ENCODE assay signal across 1 cellular context in the genomic region with DNA sequence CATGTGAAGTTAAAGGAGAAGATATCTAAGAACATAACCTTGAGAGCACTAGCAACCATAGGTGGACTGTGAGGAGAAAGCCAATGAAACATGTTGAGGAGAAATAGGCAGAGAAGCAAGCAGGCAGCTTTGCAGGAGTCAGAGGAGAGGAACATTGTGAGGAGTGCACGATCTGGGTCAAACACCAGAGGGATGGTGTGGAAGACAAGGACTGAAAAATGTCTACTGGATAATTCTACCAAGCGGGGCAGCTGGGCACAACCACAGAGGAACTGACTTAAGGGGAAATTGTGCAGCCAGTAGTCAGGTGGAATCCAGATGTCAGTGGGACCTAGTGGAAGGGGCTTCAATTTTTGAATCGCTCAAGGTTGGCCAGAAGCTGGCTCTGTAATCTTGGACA.
TF ChIP-seq lines count a peak whose summit lies in the region.

No MANE protein-coding gene starts in this region.

TF ChIP-seq in IMR-90, 13 proteins besides CTCF, POLR2A, EP300 and RAD21 (continued from another document):
- TF ChIP-seq NFE2L2 (IDR thresholded peaks at IDR 0.05; ENCODE audit: low read depth, low read length) (no peak), MAFK (IDR thresholded peaks at IDR 0.05; ENCODE audit: low read depth, low read length) (no peak), FOS (IDR thresholded peaks at IDR 0.05; ENCODE audit: low read depth, low read length) (no peak)
- TF ChIP-seq, protein P1, sequence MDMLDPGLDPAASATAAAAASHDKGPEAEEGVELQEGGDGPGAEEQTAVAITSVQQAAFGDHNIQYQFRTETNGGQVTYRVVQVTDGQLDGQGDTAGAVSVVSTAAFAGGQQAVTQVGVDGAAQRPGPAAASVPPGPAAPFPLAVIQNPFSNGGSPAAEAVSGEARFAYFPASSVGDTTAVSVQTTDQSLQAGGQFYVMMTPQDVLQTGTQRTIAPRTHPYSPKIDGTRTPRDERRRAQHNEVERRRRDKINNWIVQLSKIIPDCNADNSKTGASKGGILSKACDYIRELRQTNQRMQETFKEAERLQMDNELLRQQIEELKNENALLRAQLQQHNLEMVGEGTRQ (IDR thresholded peaks at IDR 0.05; ENCODE audit: low read depth, low read length): no peak
